Comparison of ENCODE assay signal across 27 cellular contexts in the genomic region with DNA sequence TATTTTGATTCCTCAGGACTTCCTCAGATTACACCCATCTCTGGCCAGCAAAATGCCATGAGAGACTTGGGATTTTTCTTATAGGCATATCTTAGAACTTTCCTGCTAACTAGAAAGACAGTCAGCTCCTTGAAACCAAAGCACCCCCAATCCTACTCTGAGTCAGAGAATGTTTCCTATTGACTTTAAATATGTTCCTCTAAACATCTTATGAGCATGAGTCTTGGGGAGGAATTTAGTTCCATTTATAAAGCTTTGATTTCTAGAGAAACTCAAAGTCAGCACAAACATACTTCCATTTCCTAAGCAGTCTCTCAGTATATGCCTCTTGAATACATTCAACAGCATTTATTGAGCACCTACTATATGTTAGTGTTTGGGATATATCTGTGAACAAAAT.
DNase-seq lines count a peak whose midpoint lies in the region; ATAC-seq and TF ChIP-seq lines count a peak whose summit lies in the region.
"Had no signal": no experiment of that assay in that cellular context is flagged by ENCODE, and none has a peak within 500 bp of the region (broad histone marks: within the 10 kb centered on the region; RNA-seq: fewer than 3 reads in every experiment).

No MANE protein-coding gene starts in this region.

- no peaks in the 10 kb centered on the region for H3K9me3 ChIP-seq in mesenchymal stem cell (ENCODE audit: control insufficient read depth, low read length)
- no peaks in the 10 kb centered on the region for H3K9me3 ChIP-seq in gastroesophageal sphincter
- H3K9me3 ChIP-seq: left ventricle myocardium inferior, mucosa of descending colon, prostate gland, SJCRH30 had no signal

- H3K36me3 Mint-ChIP-seq in chondrocyte (ENCODE audit: low read depth), result no peaks in the 10 kb centered on the region

- no peak overlapping the region for H3K18ac ChIP-seq in mesenchymal stem cell (ENCODE audit: low read depth in 1 of 2, low read length in 2 of 2)

- ATAC-seq in HG03442 (IDR thresholded peaks at IDR 0.05; ENCODE audit: unreplicated experiment), result no peak
- ATAC-seq in gastroesophageal sphincter, result no peak
- ATAC-seq: esophagus mucosa; K562; mucosa of descending colon; stimulated activated naive CD8-positive, alpha-beta T cell treated with anti-CD3 and anti-CD28 coated beads, Interleukin-15, Interleukin-2, amounts not matched to agents 100 U/mL and 50 U/mL, for 24 hours had no signal

- no peak overlapping the region for H2BK120ac ChIP-seq in mesenchymal stem cell (ENCODE audit: low read depth, low read length)

- H2BK12ac ChIP-seq in mesenchymal stem cell (ENCODE audit: low read length in 2 of 2), result no peak overlapping the region

- no peak overlapping the region for H3K27ac ChIP-seq in mesenchymal stem cell (ENCODE audit: low read length, poor library complexity, severe bottlenecking)
- no peak overlapping the region for H3K27ac ChIP-seq in gastroesophageal sphincter
- H3K27ac ChIP-seq: left ventricle myocardium inferior, prostate gland, SJCRH30, skin epidermis had no signal

- no peak overlapping the region for H2BK15ac ChIP-seq in mesenchymal stem cell (ENCODE audit: low read depth, poor library complexity, severe bottlenecking)

- H3K14ac ChIP-seq in mesenchymal stem cell (ENCODE audit: low read length in 2 of 2), result no peak overlapping the region

- no peak overlapping the region for H3K4me2 ChIP-seq in mesenchymal stem cell (ENCODE audit: low read length, poor library complexity, severe bottlenecking)

- no peaks in the 10 kb centered on the region for H3K27me3 ChIP-seq in mesenchymal stem cell (ENCODE audit: control insufficient read depth in 1 of 2, insufficient read depth in 1 of 2, low read length in 2 of 2)
- H3K27me3 ChIP-seq in gastroesophageal sphincter, result no peaks in the 10 kb centered on the region
- H3K27me3 ChIP-seq: SJCRH30 had no signal

- TF ChIP-seq POLR2A in gastroesophageal sphincter (IDR thresholded peaks at IDR 0.05), result no peak

- H4K8ac ChIP-seq in mesenchymal stem cell (ENCODE audit: low read length), result no peak overlapping the region

- H3K4me1 Mint-ChIP-seq in chondrocyte (ENCODE audit: low read depth), result peaks cover 35% of the 10 kb centered on the region
- H3K4me1 Mint-ChIP-seq: B cell had no signal

- no peak overlapping the region for H3K23ac ChIP-seq in mesenchymal stem cell (ENCODE audit: low read length in 2 of 2)

- H3K36me3 ChIP-seq in mesenchymal stem cell (ENCODE audit: control insufficient read depth in 1 of 2, insufficient read depth in 2 of 2, low read depth in 1 of 2, low read length in 2 of 2), result no peaks in the 10 kb centered on the region
- H3K36me3 ChIP-seq in gastroesophageal sphincter, result no peaks in the 10 kb centered on the region
- H3K36me3 ChIP-seq: left ventricle myocardium inferior, prostate gland, SJCRH30 had no signal

- H3K9ac ChIP-seq in mesenchymal stem cell (ENCODE audit: low read length), result no peak overlapping the region

- no peak overlapping the region for H3K4ac ChIP-seq in mesenchymal stem cell (ENCODE audit: low read depth in 1 of 2, low read length in 2 of 2)

- H2AFZ ChIP-seq in mesenchymal stem cell (ENCODE audit: low read depth, low read length), result no peak overlapping the region

- no peaks in the 10 kb centered on the region for H3K79me1 ChIP-seq in mesenchymal stem cell (replicated peaks; ENCODE audit: low read length, poor library complexity, severe bottlenecking)

- TF ChIP-seq EP300 in gastroesophageal sphincter (IDR thresholded peaks at IDR 0.05), result no peak

- H3K4me3 ChIP-seq in choroid plexus epithelial cell (ENCODE audit: low read depth, low read length), result no peak overlapping the region
- no peak overlapping the region for H3K4me3 ChIP-seq in mesenchymal stem cell (ENCODE audit: insufficient read depth in 1 of 2, low read depth in 1 of 2, low read length in 2 of 2)
- H3K4me3 ChIP-seq in gastroesophageal sphincter, result no peak overlapping the region
- H3K4me3 ChIP-seq: K562, left ventricle myocardium inferior, mucosa of descending colon, prostate gland, SJCRH30, skin epidermis had no signal

- H3K4me3 Mint-ChIP-seq in chondrocyte (ENCODE audit: unreplicated experiment), result no peak overlapping the region
- H3K4me3 Mint-ChIP-seq: activated CD4-positive, alpha-beta memory T cell treated with anti-CD3 and anti-CD28 coated beads for 36 hours; B cell; neural crest cell had no signal

- H3K9me3 Mint-ChIP-seq in chondrocyte (ENCODE audit: low read depth), result no peaks in the 10 kb centered on the region
- H3K9me3 Mint-ChIP-seq: neural crest cell had no signal

- DNase-seq in Daoy (ENCODE audit: low read depth) (peak; percentile 37), M059J (ENCODE audit: low read depth) (peak; percentile 79), choroid plexus epithelial cell (ENCODE audit: low read depth) (peak; percentile 58), mesenchymal stem cell (peak; percentile 68), NCI-H446 treated with DMSO at 0.1 percent for 48 hours (lab: John Stamatoyannopoulos, UW) (no peak), chondrocyte (ENCODE audit: low spot score) (no peak)
- DNase-seq: activated CD4-positive, alpha-beta memory T cell treated with anti-CD3 and anti-CD28 coated beads for 36 hours; activated T-cell treated with anti-CD3 and anti-CD28 coated beads for 4 hours; amniotic stem cell; central memory CD4-positive, alpha-beta T cell; head of caudate nucleus; left ventricle myocardium inferior; mucosa of descending colon; NCI-H187; SJCRH30; stimulated activated CD4-positive, alpha-beta T cell treated with anti-CD3 and anti-CD28 coated beads, Interleukin-2, amount 100 ng/mL, for 48 hours; stimulated activated naive CD8-positive, alpha-beta T cell treated with anti-CD3 and anti-CD28 coated beads, Interleukin-15, Interleukin-2, amounts not matched to agents 100 U/mL and 50 U/mL, for 24 hours; T-helper 2 cell; trophoblast cell had no signal

- H2BK5ac ChIP-seq in mesenchymal stem cell (ENCODE audit: low read depth, low read length, poor library complexity, severe bottlenecking), result no peak overlapping the region

- no peak for TF ChIP-seq CTCF in choroid plexus epithelial cell (conservative IDR thresholded peaks at IDR 0.05; ENCODE audit: low read depth, low read length)
- TF ChIP-seq CTCF in gastroesophageal sphincter (IDR thresholded peaks at IDR 0.05), result no peak
- TF ChIP-seq CTCF in chondrocyte (IDR thresholded peaks at IDR 0.05), result no peak

- no peaks in the 10 kb centered on the region for H3K27me3 Mint-ChIP-seq in chondrocyte (ENCODE audit: low read depth)
- H3K27me3 Mint-ChIP-seq: activated CD4-positive, alpha-beta memory T cell treated with anti-CD3 and anti-CD28 coated beads for 36 hours had no signal

- no peak overlapping the region for H3K27ac Mint-ChIP-seq in chondrocyte (ENCODE audit: unreplicated experiment)
- H3K27ac Mint-ChIP-seq: activated CD4-positive, alpha-beta memory T cell treated with anti-CD3 and anti-CD28 coated beads for 36 hours; B cell had no signal

- H3K4me1 ChIP-seq in mesenchymal stem cell (ENCODE audit: control insufficient read depth, insufficient read depth, low read depth, low read length), result no peaks in the 10 kb centered on the region
- no peaks in the 10 kb centered on the region for H3K4me1 ChIP-seq in gastroesophageal sphincter
- H3K4me1 ChIP-seq: prostate gland, SJCRH30 had no signal

- no peak overlapping the region for H4K91ac ChIP-seq in mesenchymal stem cell (ENCODE audit: low read length)

- no peak overlapping the region for H2AK5ac ChIP-seq in mesenchymal stem cell (ENCODE audit: low read length, severe bottlenecking)

Comparison
In these comparisons a context has a peak if more than half of its experiments do, and no peak if none do; other contexts are left out.
1. DNase-seq: peak in Daoy (single experiment), M059J (single experiment), choroid plexus epithelial cell (single experiment) and mesenchymal stem cell (single experiment); none in NCI-H446 treated with DMSO at 0.1 percent for 48 hours (single experiment) and chondrocyte (single experiment).